24 cellular contexts compared by ENCODE assay signal in genomic region chr2:232139786-232140562, GRCh38.
DNase-seq lines count a peak whose midpoint lies in the region; ATAC-seq and TF ChIP-seq lines count a peak whose summit lies in the region.
"Had no signal": no experiment of that assay in that cellular context is flagged by ENCODE, and none has a peak within 500 bp of the region (broad histone marks: within the 10 kb centered on the region; RNA-seq: fewer than 3 reads in every experiment).

No MANE protein-coding gene starts in this region.

- ATAC-seq in DND-41 (ENCODE audit: insufficient read depth, low read depth) (no peak), PC-3 (no peak), GM21529 (IDR thresholded peaks at IDR 0.05; ENCODE audit: unreplicated experiment) (no peak), GM21619 (IDR thresholded peaks at IDR 0.05; ENCODE audit: unreplicated experiment) (no peak)
- ATAC-seq: heart left ventricle; K562; left cardiac atrium; stimulated activated memory B cell treated with anti-CD40 and anti-IgM and Interleukin-4, amounts not matched to agents 10 μg/mL and 1 μg/mL and 100 μg/mL, for 72 hours had no signal

- H4K20me1 ChIP-seq in DND-41 (ENCODE audit: insufficient read depth, low read length): no peaks in the 10 kb centered on the region
- H4K20me1 ChIP-seq in PC-3 (ENCODE audit: low read length): no peaks in the 10 kb centered on the region

- H3K9me3 ChIP-seq in DND-41 (ENCODE audit: insufficient read depth, low read length, severe bottlenecking) (no peaks in the 10 kb centered on the region), PC-3 (ENCODE audit: low read length) (no peaks in the 10 kb centered on the region)
- H3K9me3 ChIP-seq: ascending aorta, heart left ventricle, spleen, suprapubic skin had no signal

- peaks cover 39% of the 10 kb centered on the region for H3K4me1 ChIP-seq in DND-41 (ENCODE audit: insufficient read depth, low read length)
- peaks cover 28% of the 10 kb centered on the region for H3K4me1 ChIP-seq in PC-3 (ENCODE audit: insufficient read depth, low read length)
- H3K4me1 ChIP-seq: ascending aorta, suprapubic skin had no signal

- no peak overlapping the region for H3K4me2 ChIP-seq in DND-41 (ENCODE audit: insufficient read depth, low read length)
- no peak overlapping the region for H3K4me2 ChIP-seq in PC-3 (ENCODE audit: low read length)

- intact Hi-C loops in PC-3 (cut with micrococcal nuclease): loop anchor here (10.0 kb wide), 1 partner anchor 185 kb away; no protein-coding TSS in a partner anchor

- no peaks in the 10 kb centered on the region for H3F3A ChIP-seq in PC-3 (ENCODE audit: low read length, unreplicated experiment)

- no peak overlapping the region for H3K9ac ChIP-seq in DND-41 (ENCODE audit: low read depth, low read length)
- H3K9ac ChIP-seq in PC-3 (ENCODE audit: low read length): no peak overlapping the region

- CTCF ChIA-PET in PC-3 (lab: Charles Lee): interaction anchor here (0.6 kb wide), 1 partner anchor 133 kb away, joined by 3 read pairs; no protein-coding TSS in a partner anchor

- H3K36me3 ChIP-seq in DND-41 (ENCODE audit: insufficient read depth, low read length): 0 out of 2 replicates have a peak, but pooled peaks cover 7% of the 10 kb centered on the region
- no peaks in the 10 kb centered on the region; the same call in 1 of the 2 replicates for H3K36me3 ChIP-seq in PC-3 (ENCODE audit: low read depth, low read length)
- H3K36me3 ChIP-seq: ascending aorta, suprapubic skin had no signal

- TF ChIP-seq CTCF in DND-41 (IDR thresholded peaks at IDR 0.05; ENCODE audit: borderline replicate concordance, extremely low read depth, low read length, poor library complexity, severe bottlenecking) (no peak), PC-3 (conservative IDR thresholded peaks at IDR 0.05; ENCODE audit: low read depth, low read length) (no peak)

- no peak overlapping the region for H3K4me3 ChIP-seq in DND-41 (ENCODE audit: low read depth in 1 of 2, low read length in 2 of 2)
- H3K4me3 ChIP-seq in PC-3 (ENCODE audit: low read length): no peak overlapping the region
- H3K4me3 ChIP-seq: ascending aorta, heart left ventricle, K562, spleen, suprapubic skin had no signal

- no peaks in the 10 kb centered on the region for H3K9me2 ChIP-seq in PC-3 (replicated peaks; ENCODE audit: low read length)

- no peak overlapping the region for H2AFZ ChIP-seq in DND-41 (ENCODE audit: low read depth, low read length)
- no peak overlapping the region for H2AFZ ChIP-seq in PC-3 (ENCODE audit: low read length)

- H3K27ac ChIP-seq in DND-41 (ENCODE audit: low read length): peak overlapping the region; percentile 73
- no peak overlapping the region for H3K27ac ChIP-seq in PC-3 (ENCODE audit: low read length)
- H3K27ac ChIP-seq: ascending aorta, C4-2B, heart left ventricle, suprapubic skin had no signal

- BruUV-seq in PC-3 (replicated peaks; lab: Mats Ljungman, UMichigan): no TSS peak

- POLR2A ChIA-PET in PC-3 (lab: Charles Lee; ENCODE audit: unreplicated experiment): no interaction called here

- no peaks in the 10 kb centered on the region for H3K79me2 ChIP-seq in DND-41 (ENCODE audit: insufficient read depth, low read length)
- no peaks in the 10 kb centered on the region for H3K79me2 ChIP-seq in PC-3 (ENCODE audit: low read length)

- DNase-seq in AG08395 (ENCODE audit: low spot score): peak; percentile 20
- no peak for DNase-seq in DND-41
- DNase-seq in PC-3: peak; percentile 7
- DNase-seq in fibroblast of peridontal ligament (ENCODE audit: extremely low read depth): peak; percentile 44
- no peak for DNase-seq in activated T-cell treated with anti-CD3 and anti-CD28 coated beads for 4 hours
- no peak for DNase-seq in NCI-H2196 treated with DMSO at 0.1 percent for 48 hours (lab: John Stamatoyannopoulos, UW; ENCODE audit: unreplicated experiment)
- DNase-seq: activated naive CD4-positive, alpha-beta T cell; activated T-cell treated with anti-CD3 and anti-CD28 coated beads, Interleukin-2, amount 50 U/mL, for 1 hour; cerebellar nuclear complex; heart left ventricle; HFFc6; left cardiac atrium; mesenchymal stem cell; NCI-H146; NCI-H510A treated with DMSO at 0.1 percent for 48 hours; spleen; stimulated activated CD4-positive, alpha-beta T cell treated with anti-CD3 and anti-CD28 coated beads, Interleukin-2, amount 100 ng/mL, for 48 hours had no signal

- H3K27me3 ChIP-seq in DND-41 (ENCODE audit: insufficient read depth, low read length, poor library complexity): no peaks in the 10 kb centered on the region
- H3K27me3 ChIP-seq in PC-3 (ENCODE audit: low read length): no peaks in the 10 kb centered on the region
- H3K27me3 ChIP-seq: ascending aorta, heart left ventricle, spleen, suprapubic skin had no signal

Comparison
In these comparisons a context has a peak if more than half of its experiments do, and no peak if none do; other contexts are left out.
1. DNase-seq: peak in AG08395 (single experiment), PC-3 (single experiment) and fibroblast of peridontal ligament (single experiment); none in DND-41 (single experiment), activated T-cell treated with anti-CD3 and anti-CD28 coated beads for 4 hours (single experiment) and NCI-H2196 treated with DMSO at 0.1 percent for 48 hours (single experiment).